In genomic region chr3:128727996-128728395, GRCh38 we compare ENCODE assay signal across 9 cellular contexts. TPM values are rescaled to one million over a fixed set of nuclear protein-coding genes. Genes with fewer than 3 reads are reported as not detected.
A peak's percentile ranks its signal among the peaks of the same experiment; 100 is the strongest.
DNase-seq lines count a peak whose midpoint lies in the region; ATAC-seq and TF ChIP-seq lines count a peak whose summit lies in the region.
"Had no signal": no experiment of that assay in that cellular context is flagged by ENCODE, and none has a peak within 500 bp of the region (broad histone marks: within the 10 kb centered on the region; RNA-seq: fewer than 3 reads in every experiment).

No MANE protein-coding gene starts in this region.

- ATAC-seq in effector memory CD8-positive, alpha-beta T cell (replicated peaks) = no peak
- ATAC-seq in GM21390 (IDR thresholded peaks at IDR 0.05; ENCODE audit: unreplicated experiment) = no peak

- no peaks in the 10 kb centered on the region for H3K9me2 ChIP-seq in DOHH2 (replicated peaks; ENCODE audit: control insufficient read depth, low read length)
- no peaks in the 10 kb centered on the region for H3K9me2 ChIP-seq in OCI-LY1 (ENCODE audit: low read depth, low read length)

- H3K9me3 Mint-ChIP-seq in effector memory CD8-positive, alpha-beta T cell = no peaks in the 10 kb centered on the region
- no peaks in the 10 kb centered on the region for H3K9me3 Mint-ChIP-seq in progenitor cell of endocrine pancreas (ENCODE audit: low read depth)

- H3K9me3 ChIP-seq in DOHH2 (ENCODE audit: control insufficient read depth, insufficient read depth, low read length) = no peaks in the 10 kb centered on the region
- no peaks in the 10 kb centered on the region for H3K9me3 ChIP-seq in OCI-LY1 (ENCODE audit: low read length)

- H4K20me1 ChIP-seq in DOHH2 (ENCODE audit: control insufficient read depth, insufficient read depth, low read depth, low read length) (peaks cover 30% of the 10 kb centered on the region), OCI-LY1 (ENCODE audit: insufficient read depth, low read length) (no peaks in the 10 kb centered on the region)

- H3K4me3 Mint-ChIP-seq in effector memory CD8-positive, alpha-beta T cell = peak overlapping the region; percentile 90 to 93
- peak overlapping the region; percentile 85 for H3K4me3 Mint-ChIP-seq in progenitor cell of endocrine pancreas (ENCODE audit: low read depth)

- H3K4me2 ChIP-seq in DOHH2 (ENCODE audit: low read length) = peak overlapping the region; percentile 87
- H3K4me2 ChIP-seq in OCI-LY1 (ENCODE audit: low read length) = peak overlapping the region; percentile 93

- DNase-seq in effector memory CD8-positive, alpha-beta T cell = no peak
- DNase-seq in progenitor cell of endocrine pancreas (ENCODE audit: low spot score, unreplicated experiment) = no peak
- no peak for DNase-seq in central memory CD4-positive, alpha-beta T cell
- no peak for DNase-seq in SW 1271 (lab: John Stamatoyannopoulos, UW)
- no peak for DNase-seq in HuH-7 (ENCODE audit: low spot score)
- DNase-seq: activated gamma-delta T cell treated with Interleukin-2 at 50 U/mL for 16 hours had no signal

- H3F3A ChIP-seq in DOHH2 (ENCODE audit: control insufficient read depth, insufficient read depth) (no peaks in the 10 kb centered on the region), OCI-LY1 (ENCODE audit: insufficient read depth, low read length) (no peaks in the 10 kb centered on the region)

- peaks cover 45% of the 10 kb centered on the region for H3K4me1 ChIP-seq in DOHH2 (ENCODE audit: control insufficient read depth, low read length)
- peaks cover 49% of the 10 kb centered on the region for H3K4me1 ChIP-seq in OCI-LY1 (ENCODE audit: insufficient read depth, low read length, severe bottlenecking)

- H3K36me3 Mint-ChIP-seq in effector memory CD8-positive, alpha-beta T cell (ENCODE audit: insufficient read depth) = peaks cover 20% of the 10 kb centered on the region
- H3K36me3 Mint-ChIP-seq in progenitor cell of endocrine pancreas (ENCODE audit: insufficient read depth) = no peaks in the 10 kb centered on the region

- H3K36me3 ChIP-seq in DOHH2 (ENCODE audit: control insufficient read depth, low read length) (peaks cover 35% of the 10 kb centered on the region), OCI-LY1 (ENCODE audit: insufficient read depth, low read length) (peaks cover 18% of the 10 kb centered on the region)

- no peak overlapping the region for H2AFZ ChIP-seq in OCI-LY1 (ENCODE audit: low read length)

- peaks cover 56 to 60% of the 10 kb centered on the region in 2 donors for H3K4me1 Mint-ChIP-seq in effector memory CD8-positive, alpha-beta T cell (ENCODE audit: low read depth in 2 of 2)
- peaks cover 40% of the 10 kb centered on the region for H3K4me1 Mint-ChIP-seq in progenitor cell of endocrine pancreas (ENCODE audit: low read depth)

- peak overlapping the region; percentile 97 to 99 for H3K27ac Mint-ChIP-seq in effector memory CD8-positive, alpha-beta T cell
- peak overlapping the region; percentile 93 for H3K27ac Mint-ChIP-seq in progenitor cell of endocrine pancreas

- H3K27me3 Mint-ChIP-seq in effector memory CD8-positive, alpha-beta T cell = no peaks in the 10 kb centered on the region
- H3K27me3 Mint-ChIP-seq in progenitor cell of endocrine pancreas = no peaks in the 10 kb centered on the region

- H3K4me3 ChIP-seq in DOHH2 (ENCODE audit: low read length) = peak overlapping the region; percentile 85
- peak overlapping the region; percentile 92 for H3K4me3 ChIP-seq in OCI-LY1 (ENCODE audit: low read depth, low read length, poor library complexity, severe bottlenecking)

- no peak overlapping the region for H3K27ac ChIP-seq in DOHH2 (ENCODE audit: low read depth, low read length)
- H3K27ac ChIP-seq in OCI-LY1 (ENCODE audit: low read depth, low read length, poor library complexity, severe bottlenecking) = no peak overlapping the region

- TF ChIP-seq CTCF in DOHH2 (IDR thresholded peaks at IDR 0.05; ENCODE audit: low read depth, low read length, poor library complexity, severe bottlenecking) (no peak), OCI-LY1 (IDR thresholded peaks at IDR 0.05; ENCODE audit: low read length) (no peak), progenitor cell of endocrine pancreas (IDR thresholded peaks at IDR 0.05; ENCODE audit: unreplicated experiment) (no peak)

- H3K9ac ChIP-seq in OCI-LY1 (ENCODE audit: low read length) = peak overlapping the region; percentile 92; the same call in 1 of the 2 replicates

- H3K79me2 ChIP-seq in DOHH2 (ENCODE audit: control insufficient read depth, low read length) (peaks cover 76% of the 10 kb centered on the region), OCI-LY1 (ENCODE audit: insufficient read depth, low read length) (peaks cover 68% of the 10 kb centered on the region)

- H3K27me3 ChIP-seq in DOHH2 (ENCODE audit: control insufficient read depth, low read length) = no peaks in the 10 kb centered on the region
- H3K27me3 ChIP-seq in OCI-LY1 (ENCODE audit: insufficient read depth, low read length) = no peaks in the 10 kb centered on the region

RNA-seq across cellular contexts. Expression of gene RAB7A, which starts 2.0 kb away (rescaled TPM):
- total RNA-seq in progenitor cell of endocrine pancreas = 130 and 141 TPM in 2 replicates
